8 cellular contexts compared by ENCODE assay signal in the genomic region with DNA sequence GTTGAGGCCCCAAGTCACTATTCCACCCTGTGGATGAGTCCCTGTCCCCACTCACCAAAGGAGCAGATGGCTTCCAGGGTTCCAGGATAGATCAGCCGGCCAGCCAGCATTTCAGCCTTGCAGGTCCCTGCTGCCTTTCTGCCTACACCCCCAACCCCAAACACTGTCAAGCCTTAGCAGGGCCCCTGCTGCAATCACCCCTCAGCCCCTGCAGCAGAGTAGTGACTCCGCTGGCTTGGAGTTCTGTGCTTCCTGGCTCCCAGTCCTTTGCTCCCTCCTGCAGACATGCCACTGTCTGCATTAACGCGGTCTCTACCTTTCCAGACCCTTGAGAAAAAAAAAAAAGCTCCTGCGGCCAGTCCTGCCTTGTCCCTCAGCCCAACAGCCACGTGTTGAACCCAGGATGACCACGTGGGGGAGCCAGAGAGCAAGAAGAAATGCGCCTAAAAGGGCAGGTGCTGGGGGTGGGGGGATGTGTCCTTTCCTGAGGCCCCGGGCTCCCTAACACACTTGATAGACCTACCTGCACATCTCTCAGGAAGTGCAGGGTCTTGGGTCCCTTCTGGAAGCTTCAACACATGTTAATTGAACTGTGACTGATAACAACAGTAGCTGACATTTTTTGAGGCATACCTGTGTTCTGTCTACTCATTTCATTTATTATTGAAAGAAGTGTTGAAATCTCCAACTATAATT. TPM values are rescaled to one million over a fixed set of nuclear protein-coding genes. Genes with fewer than 3 reads are reported as not detected.
DNase-seq lines count a peak whose midpoint lies in the region; ATAC-seq lines count a peak whose summit lies in the region.

No MANE protein-coding gene starts in this region.

- no peaks in the 10 kb centered on the region for H3K9me3 Mint-ChIP-seq in activated CD8-positive, alpha-beta memory T cell treated with anti-CD3 and anti-CD28 coated beads, Interleukin-2, amount 10 ng/mL, durations not matched to agents 7 days and 5 days (ENCODE audit: low read depth)
- no peaks in the 10 kb centered on the region for H3K9me3 Mint-ChIP-seq in naive thymus-derived CD4-positive, alpha-beta T cell

- no peaks in the 10 kb centered on the region for H3K27me3 ChIP-seq in naive thymus-derived CD4-positive, alpha-beta T cell (ENCODE audit: control insufficient read depth in 2 of 2, insufficient read depth in 2 of 2, low read length in 2 of 2)

- H3K4me1 ChIP-seq in naive thymus-derived CD4-positive, alpha-beta T cell (ENCODE audit: control insufficient read depth in 2 of 2, insufficient read depth in 2 of 2, low read length in 2 of 2): peaks cover 4 to 9% of the 10 kb centered on the region in 2 donors

- intact Hi-C loops in naive thymus-derived CD4-positive, alpha-beta T cell (cut with micrococcal nuclease): loop anchor here (1.0 to 5.0 kb wide), 10 partner anchors 8 to 438 kb away; a partner anchor contains a TSS

- DNase-seq in DMS153 (lab: John Stamatoyannopoulos, UW) (peak; percentile 40), NOMO-1 treated with DMSO at 0.1 percent for 48 hours (lab: John Stamatoyannopoulos, UW; ENCODE audit: unreplicated experiment) (peak; percentile 36), epidermal melanocyte (ENCODE audit: insufficient read length, low spot score) (peak; percentile 71)
- DNase-seq in activated CD8-positive, alpha-beta memory T cell treated with anti-CD3 and anti-CD28 coated beads, Interleukin-2, amount 10 ng/mL, durations not matched to agents 7 days and 5 days: peak; percentile 86
- DNase-seq in naive thymus-derived CD4-positive, alpha-beta T cell: peak; percentile 58 to 86 (median 77)
- peak; percentile 58 to 84 (median 78) for DNase-seq in stimulated activated naive CD4-positive, alpha-beta T cell (lab: John Stamatoyannopoulos, UW)

- peak overlapping the region; percentile 28 for H3K27ac Mint-ChIP-seq in activated CD8-positive, alpha-beta memory T cell treated with anti-CD3 and anti-CD28 coated beads, Interleukin-2, amount 10 ng/mL, durations not matched to agents 7 days and 5 days
- peak overlapping the region in 7 of 9 donors; percentile 17 to 63 (median 49) for H3K27ac Mint-ChIP-seq in naive thymus-derived CD4-positive, alpha-beta T cell

- no peak overlapping the region for H3K27ac ChIP-seq in naive thymus-derived CD4-positive, alpha-beta T cell (ENCODE audit: low read depth, low read length)

- H3K9me3 ChIP-seq in naive thymus-derived CD4-positive, alpha-beta T cell (ENCODE audit: control insufficient read depth in 2 of 3, low read length in 3 of 3): no peaks in the 10 kb centered on the region

- POLR2A ChIA-PET in naive thymus-derived CD4-positive, alpha-beta T cell (lab: Charles Lee): interaction anchor here (0.6 to 3.8 kb wide), 12 partner anchors 12 to 75 kb away, joined by 3 to 37 read pairs (median 6); no protein-coding TSS in a partner anchor

- ATAC-seq in HG03175 (IDR thresholded peaks at IDR 0.05; ENCODE audit: unreplicated experiment) (peak; percentile 73), HG02938 (IDR thresholded peaks at IDR 0.05; ENCODE audit: unreplicated experiment) (no peak)
- peak; percentile 92 for ATAC-seq in activated CD8-positive, alpha-beta memory T cell treated with anti-CD3 and anti-CD28 coated beads, Interleukin-2, amount 10 ng/mL, durations not matched to agents 7 days and 5 days
- ATAC-seq in naive thymus-derived CD4-positive, alpha-beta T cell: peak; percentile 94

- CTCF ChIA-PET in activated CD8-positive, alpha-beta memory T cell treated with anti-CD3 and anti-CD28 coated beads, Interleukin-2, amount 10 ng/mL, durations not matched to agents 7 days and 5 days (lab: Charles Lee): interaction anchor here (0.7 to 15.9 kb wide), 48 partner anchors 9 to 352 kb away, joined by 3 to 381 read pairs (median 4); a partner anchor contains a TSS
- CTCF ChIA-PET in naive thymus-derived CD4-positive, alpha-beta T cell (lab: Charles Lee): interaction anchor here (0.6 to 4.9 kb wide), 28 partner anchors 9 to 294 kb away, joined by 3 to 130 read pairs (median 6); a partner anchor contains a TSS

- no peaks in the 10 kb centered on the region for H3K36me3 Mint-ChIP-seq in activated CD8-positive, alpha-beta memory T cell treated with anti-CD3 and anti-CD28 coated beads, Interleukin-2, amount 10 ng/mL, durations not matched to agents 7 days and 5 days
- H3K36me3 Mint-ChIP-seq in naive thymus-derived CD4-positive, alpha-beta T cell: peaks cover 0 to 3% (median 0%) of the 10 kb centered on the region in 5 donors

- no peaks in the 10 kb centered on the region for H3K27me3 Mint-ChIP-seq in activated CD8-positive, alpha-beta memory T cell treated with anti-CD3 and anti-CD28 coated beads, Interleukin-2, amount 10 ng/mL, durations not matched to agents 7 days and 5 days
- H3K27me3 Mint-ChIP-seq in naive thymus-derived CD4-positive, alpha-beta T cell: no peaks in the 10 kb centered on the region

- no peak overlapping the region for H3K4me3 ChIP-seq in naive thymus-derived CD4-positive, alpha-beta T cell (ENCODE audit: low read length)

- H3K4me1 Mint-ChIP-seq in activated CD8-positive, alpha-beta memory T cell treated with anti-CD3 and anti-CD28 coated beads, Interleukin-2, amount 10 ng/mL, durations not matched to agents 7 days and 5 days: peaks cover 13% of the 10 kb centered on the region
- peaks cover 12 to 26% (median 19%) of the 10 kb centered on the region in 7 donors for H3K4me1 Mint-ChIP-seq in naive thymus-derived CD4-positive, alpha-beta T cell

- no peak overlapping the region for H3K4me3 Mint-ChIP-seq in activated CD8-positive, alpha-beta memory T cell treated with anti-CD3 and anti-CD28 coated beads, Interleukin-2, amount 10 ng/mL, durations not matched to agents 7 days and 5 days
- no peak overlapping the region for H3K4me3 Mint-ChIP-seq in naive thymus-derived CD4-positive, alpha-beta T cell

- no peaks in the 10 kb centered on the region for H3K36me3 ChIP-seq in naive thymus-derived CD4-positive, alpha-beta T cell (ENCODE audit: control insufficient read depth in 2 of 3, insufficient read depth in 3 of 3, low read length in 3 of 3)

RNA-seq across cellular contexts. Expression of a gene that starts 37.4 kb away (rescaled TPM):
- 100 to 1,000 TPM; 184 to 216 TPM for total RNA-seq in activated CD8-positive, alpha-beta memory T cell treated with anti-CD3 and anti-CD28 coated beads, Interleukin-2, amount 10 ng/mL, durations not matched to agents 7 days and 5 days
- 100 to 1,000 TPM; 155 to 240 (median 218) TPM for total RNA-seq in naive thymus-derived CD4-positive, alpha-beta T cell
- 100 to 1,000 TPM; 299 to 416 TPM for polyA plus RNA-seq in naive thymus-derived CD4-positive, alpha-beta T cell

Comparison
In these comparisons a context has a peak if more than half of its experiments do, and no peak if none do; other contexts are left out.
1. DNase-seq: peak in every context shown above with its lines; median percentile 86 in activated CD8-positive, alpha-beta memory T cell treated with anti-CD3 and anti-CD28 coated beads, Interleukin-2, amount 10 ng/mL, durations not matched to agents 7 days and 5 days; 78 in stimulated activated naive CD4-positive, alpha-beta T cell; 77 in naive thymus-derived CD4-positive, alpha-beta T cell; 71 in epidermal melanocyte; 40 in DMS153; 36 in NOMO-1 treated with DMSO at 0.1 percent for 48 hours.